13 cellular contexts compared by ENCODE assay signal in the genomic region with DNA sequence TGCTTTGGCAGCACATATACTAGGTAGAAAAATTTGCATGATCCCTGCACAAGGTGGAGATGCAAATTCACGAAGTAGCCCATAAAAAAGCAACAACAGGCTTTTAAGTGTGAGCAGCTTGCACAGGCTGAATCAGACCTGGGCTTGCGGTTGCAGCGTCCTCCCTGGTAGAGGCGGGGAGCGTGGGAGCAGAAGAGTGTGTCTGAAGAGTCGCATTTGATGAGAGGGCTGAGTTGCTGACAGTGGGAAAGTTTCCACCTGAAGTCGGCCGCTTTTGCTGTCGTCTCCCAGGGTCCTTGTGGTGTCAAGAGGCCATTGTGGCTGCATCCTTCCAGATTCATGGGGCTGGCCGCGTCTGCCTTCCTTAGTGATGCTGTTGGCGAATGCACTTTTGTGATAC. TPM values are rescaled to one million over a fixed set of nuclear protein-coding genes. Genes with fewer than 3 reads are reported as not detected.
A peak's percentile ranks its signal among the peaks of the same experiment; 100 is the strongest.
DNase-seq lines count a peak whose midpoint lies in the region; ATAC-seq and TF ChIP-seq lines count a peak whose summit lies in the region.
"Had no signal": no experiment of that assay in that cellular context is flagged by ENCODE, and none has a peak within 500 bp of the region (broad histone marks: within the 10 kb centered on the region; RNA-seq: fewer than 3 reads in every experiment).

No MANE protein-coding gene starts in this region.

- intact Hi-C loops in posterior cingulate gyrus (cut with DNase I): no loop called here
- intact Hi-C loops in CD4-positive, alpha-beta memory T cell (cut with micrococcal nuclease): no loop called here

- peaks cover 34% of the 10 kb centered on the region for H3K79me2 ChIP-seq in DOHH2 (ENCODE audit: control insufficient read depth, low read length)
- H3K79me2 ChIP-seq in Karpas-422 (ENCODE audit: low read length): 0 out of 2 replicates have a peak, but pooled peaks cover 3% of the 10 kb centered on the region

- H3K36me3 Mint-ChIP-seq in CD4-positive, alpha-beta memory T cell: peaks cover 14 to 16% of the 10 kb centered on the region in 2 donors

- peak; percentile 76 for DNase-seq in Karpas-422
- no peak for DNase-seq in RWPE1 (ENCODE audit: low spot score)
- DNase-seq in posterior cingulate gyrus: peak in 8 of 10 donors; percentile 52 to 95 (median 76)
- no peak for DNase-seq in NCI-H2227 (lab: John Stamatoyannopoulos, UW; ENCODE audit: unreplicated experiment)
- DNase-seq in CD4-positive, alpha-beta memory T cell: no peak
- DNase-seq: DMS53, KBM-7, NCI-H146, NCI-H82 had no signal

- H3K27ac Mint-ChIP-seq in CD4-positive, alpha-beta memory T cell: no peak overlapping the region

- H3K4me1 ChIP-seq in DOHH2 (ENCODE audit: control insufficient read depth, low read length) (peaks cover 22% of the 10 kb centered on the region), Karpas-422 (ENCODE audit: low read length) (peaks cover 29% of the 10 kb centered on the region)
- no peaks in the 10 kb centered on the region for H3K4me1 ChIP-seq in CD4-positive, alpha-beta memory T cell (ENCODE audit: insufficient read depth, low read length)

- H3F3A ChIP-seq in DOHH2 (ENCODE audit: control insufficient read depth, insufficient read depth): no peaks in the 10 kb centered on the region

- H3K4me1 Mint-ChIP-seq in CD4-positive, alpha-beta memory T cell: peaks cover 7 to 9% (median 8%) of the 10 kb centered on the region in 4 donors

- H3K9me2 ChIP-seq in DOHH2 (replicated peaks; ENCODE audit: control insufficient read depth, low read length) (no peaks in the 10 kb centered on the region), Karpas-422 (replicated peaks; ENCODE audit: insufficient read depth, low read length) (no peaks in the 10 kb centered on the region)

- H3K4me2 ChIP-seq in DOHH2 (ENCODE audit: low read length) (peak overlapping the region; percentile 34), Karpas-422 (ENCODE audit: low read depth, low read length, poor library complexity, severe bottlenecking) (peak overlapping the region; percentile 68)

- peak overlapping the region; percentile 37 for H3K9ac ChIP-seq in Karpas-422 (ENCODE audit: low read length)

- ATAC-seq in esophagus mucosa: no peak

- no peak overlapping the region for H3K27ac ChIP-seq in DOHH2 (ENCODE audit: low read depth, low read length)
- H3K27ac ChIP-seq in Karpas-422 (ENCODE audit: low read length): peak overlapping the region; percentile 4; the same call in 1 of the 2 replicates
- H3K27ac ChIP-seq in RWPE1: peak overlapping the region; percentile 16
- H3K27ac ChIP-seq in CD4-positive, alpha-beta memory T cell (ENCODE audit: low read depth, low read length): no peak overlapping the region

- H3K9me3 Mint-ChIP-seq in CD4-positive, alpha-beta memory T cell: no peaks in the 10 kb centered on the region
- H3K9me3 Mint-ChIP-seq: CD14-positive monocyte had no signal

- 0 out of 2 replicates have a peak, but pooled peaks cover 3% of the 10 kb centered on the region for H4K20me1 ChIP-seq in DOHH2 (ENCODE audit: control insufficient read depth, insufficient read depth, low read depth, low read length)
- peaks cover 4% of the 10 kb centered on the region; the same call in 1 of the 2 replicates for H4K20me1 ChIP-seq in Karpas-422 (ENCODE audit: insufficient read depth, low read depth, low read length)

- POLR2A ChIA-PET in RWPE1 (lab: Yijun Ruan, JAX; ENCODE audit: low non-redundant PET): no interaction called here
- POLR2A ChIA-PET in CD4-positive, alpha-beta memory T cell (lab: Charles Lee; ENCODE audit: partially characterized antibody): no interaction called here

- TF ChIP-seq CTCF in DOHH2 (IDR thresholded peaks at IDR 0.05; ENCODE audit: low read depth, low read length, poor library complexity, severe bottlenecking): no peak
- TF ChIP-seq CTCF in RWPE1 (conservative IDR thresholded peaks at IDR 0.05; ENCODE audit: low read depth): no peak

- no peaks in the 10 kb centered on the region for H3K27me3 Mint-ChIP-seq in CD4-positive, alpha-beta memory T cell

- peaks cover 20% of the 10 kb centered on the region for H3K36me3 ChIP-seq in DOHH2 (ENCODE audit: control insufficient read depth, low read length)
- no peaks in the 10 kb centered on the region for H3K36me3 ChIP-seq in Karpas-422 (ENCODE audit: insufficient read depth, low read length)
- H3K36me3 ChIP-seq in CD4-positive, alpha-beta memory T cell (ENCODE audit: insufficient read depth, low read length): peaks cover under 1% of the 10 kb centered on the region

- H3K4me3 ChIP-seq in DOHH2 (ENCODE audit: low read length) (0 out of 2 replicates have a peak overlapping the region, but pooled peaks have one; percentile 11), Karpas-422 (ENCODE audit: low read length) (peak overlapping the region; percentile 53; the same call in 1 of the 2 replicates)
- H3K4me3 ChIP-seq in CD4-positive, alpha-beta memory T cell (ENCODE audit: low read length in 2 of 2): no peak overlapping the region
- H3K4me3 ChIP-seq: GM12878 had no signal

- no peaks in the 10 kb centered on the region for H3K27me3 ChIP-seq in DOHH2 (ENCODE audit: control insufficient read depth, low read length)
- no peaks in the 10 kb centered on the region for H3K27me3 ChIP-seq in Karpas-422 (ENCODE audit: low read length)
- H3K27me3 ChIP-seq in CD4-positive, alpha-beta memory T cell (ENCODE audit: insufficient read depth, low read length): no peaks in the 10 kb centered on the region

- H3K4me3 Mint-ChIP-seq in CD4-positive, alpha-beta memory T cell: peak overlapping the region in 1 of 8 donors; percentile 48
- H3K4me3 Mint-ChIP-seq: CD14-positive monocyte had no signal

- H3K9me3 ChIP-seq in DOHH2 (ENCODE audit: control insufficient read depth, insufficient read depth, low read length) (no peaks in the 10 kb centered on the region), Karpas-422 (ENCODE audit: low read length) (no peaks in the 10 kb centered on the region)
- H3K9me3 ChIP-seq in CD4-positive, alpha-beta memory T cell (ENCODE audit: control insufficient read depth in 1 of 2, low read length in 2 of 2): no peaks in the 10 kb centered on the region

- no peak overlapping the region for H2AFZ ChIP-seq in Karpas-422 (ENCODE audit: low read length)

- CTCF ChIA-PET in RWPE1 (lab: Yijun Ruan, JAX): no interaction called here
- CTCF ChIA-PET in CD4-positive, alpha-beta memory T cell (lab: Charles Lee; ENCODE audit: partially characterized antibody): no interaction called here

RNA-seq across cellular contexts. Expression of a gene that starts 6.2 kb away (rescaled TPM):
- total RNA-seq in Karpas-422 (2014; rRNA removed; shearing (Covaris generic); ENCODE audit: low replicate concordance): 17.8 and 22.1 TPM in 2 replicates
- total RNA-seq in esophagus mucosa: 51.8 TPM
- 10 to 100 TPM; 11.8 to 12.2 TPM for total RNA-seq in CD4-positive, alpha-beta memory T cell
- 10 to 100 TPM in 1 of 2 donors, 1 to 10 TPM in 1; 9.7 to 12.5 TPM for polyA plus RNA-seq in CD4-positive, alpha-beta memory T cell

Comparison
In these comparisons a context has a peak if more than half of its experiments do, and no peak if none do; other contexts are left out.
1. H3K27ac ChIP-seq: peak in Karpas-422 (single experiment) and RWPE1 (single experiment); none in DOHH2 (single experiment) and CD4-positive, alpha-beta memory T cell (single experiment).
2. H3K4me3 ChIP-seq: peak in DOHH2 (single experiment) and Karpas-422 (single experiment); none in CD4-positive, alpha-beta memory T cell (0 of 2).
3. DNase-seq: peak in Karpas-422 (single experiment) and posterior cingulate gyrus (8 of 10); none in RWPE1 (single experiment), NCI-H2227 (single experiment) and CD4-positive, alpha-beta memory T cell (0 of 5).